Comparison of ENCODE assay signal across 12 cellular contexts in genomic region chr2:234955091-234955511, GRCh38. TPM values are rescaled to one million over a fixed set of nuclear protein-coding genes. Genes with fewer than 3 reads are reported as not detected.
A peak's percentile ranks its signal among the peaks of the same experiment; 100 is the strongest.
DNase-seq lines count a peak whose midpoint lies in the region; ATAC-seq and TF ChIP-seq lines count a peak whose summit lies in the region.
"Had no signal": no experiment of that assay in that cellular context is flagged by ENCODE, and none has a peak within 500 bp of the region (broad histone marks: within the 10 kb centered on the region; RNA-seq: fewer than 3 reads in every experiment).

No MANE protein-coding gene starts in this region.

- H3K4me1 Mint-ChIP-seq in activated CD8-positive, alpha-beta T cell treated with anti-CD3 and anti-CD28 coated beads, Interleukin-2, amount 10 ng/mL, durations not matched to agents 7 days and 5 days (ENCODE audit: low read depth), result peaks cover 2% of the 10 kb centered on the region
- peaks cover 15 to 61% of the 10 kb centered on the region in 2 donors for H3K4me1 Mint-ChIP-seq in stimulated activated naive B cell treated with anti-CD40 and anti-IgM and Interleukin-4, amounts not matched to agents 10 μg/mL and 1 μg/mL and 100 μg/mL, for 72 hours

- CTCF ChIA-PET in activated CD8-positive, alpha-beta T cell treated with anti-CD3 and anti-CD28 coated beads, Interleukin-2, amount 10 ng/mL, durations not matched to agents 7 days and 5 days (lab: Charles Lee), result no interaction called here

- ATAC-seq in lower lobe of right lung, result no peak
- ATAC-seq in activated CD8-positive, alpha-beta T cell treated with anti-CD3 and anti-CD28 coated beads, Interleukin-2, amount 10 ng/mL, durations not matched to agents 7 days and 5 days, result no peak
- no peak for ATAC-seq in stimulated activated naive B cell treated with anti-CD40 and anti-IgM and Interleukin-4, amounts not matched to agents 10 μg/mL and 1 μg/mL and 100 μg/mL, for 72 hours (replicated peaks)
- ATAC-seq: stimulated activated naive CD8-positive, alpha-beta T cell treated with anti-CD3 and anti-CD28 coated beads, Interleukin-15, Interleukin-2, amounts not matched to agents 100 U/mL and 50 U/mL, for 24 hours had no signal

- H3K9me3 Mint-ChIP-seq in activated CD8-positive, alpha-beta T cell treated with anti-CD3 and anti-CD28 coated beads, Interleukin-2, amount 10 ng/mL, durations not matched to agents 7 days and 5 days (ENCODE audit: insufficient read depth), result no peaks in the 10 kb centered on the region
- H3K9me3 Mint-ChIP-seq in stimulated activated naive B cell treated with anti-CD40 and anti-IgM and Interleukin-4, amounts not matched to agents 10 μg/mL and 1 μg/mL and 100 μg/mL, for 72 hours, result no peaks in the 10 kb centered on the region

- no peak overlapping the region for H3K27ac Mint-ChIP-seq in activated CD8-positive, alpha-beta T cell treated with anti-CD3 and anti-CD28 coated beads, Interleukin-2, amount 10 ng/mL, durations not matched to agents 7 days and 5 days
- H3K27ac Mint-ChIP-seq in stimulated activated naive B cell treated with anti-CD40 and anti-IgM and Interleukin-4, amounts not matched to agents 10 μg/mL and 1 μg/mL and 100 μg/mL, for 72 hours, result no peak overlapping the region

- POLR2A ChIA-PET in activated CD8-positive, alpha-beta T cell treated with anti-CD3 and anti-CD28 coated beads, Interleukin-2, amount 10 ng/mL, durations not matched to agents 7 days and 5 days (lab: Charles Lee), result no interaction called here

- intact Hi-C loops in lower lobe of right lung (cut with DNase I), result no loop called here

- H3K4me1 ChIP-seq in NT2/D1 (ENCODE audit: insufficient read depth, insufficient read length) (peaks cover 19% of the 10 kb centered on the region), duodenal mucosa (ENCODE audit: control insufficient read depth in 1 of 2, insufficient read depth in 2 of 2, low read length in 2 of 2) (peaks cover 48 to 59% of the 10 kb centered on the region in 2 donors), lower lobe of right lung (peaks cover 43% of the 10 kb centered on the region)

- H3K9ac ChIP-seq in NT2/D1 (ENCODE audit: insufficient read length, low read depth) (peak overlapping the region; percentile 43), duodenal mucosa (ENCODE audit: low read depth in 1 of 2, low read length in 2 of 2) (peak overlapping the region; percentile 10 to 38)

- H3K36me3 Mint-ChIP-seq in activated CD8-positive, alpha-beta T cell treated with anti-CD3 and anti-CD28 coated beads, Interleukin-2, amount 10 ng/mL, durations not matched to agents 7 days and 5 days (ENCODE audit: low read depth), result no peaks in the 10 kb centered on the region
- H3K36me3 Mint-ChIP-seq in stimulated activated naive B cell treated with anti-CD40 and anti-IgM and Interleukin-4, amounts not matched to agents 10 μg/mL and 1 μg/mL and 100 μg/mL, for 72 hours, result no peaks in the 10 kb centered on the region

- no peak for DNase-seq in NT2/D1 (ENCODE audit: low read depth, low spot score)
- DNase-seq in lower lobe of right lung, result peak; percentile 24
- DNase-seq in activated CD8-positive, alpha-beta T cell treated with anti-CD3 and anti-CD28 coated beads, Interleukin-2, amount 10 ng/mL, durations not matched to agents 7 days and 5 days, result no peak
- DNase-seq in T-helper 1 cell, result no peak
- DNase-seq in stimulated activated naive B cell treated with anti-CD40 and anti-IgM and Interleukin-4, amounts not matched to agents 10 μg/mL and 1 μg/mL and 100 μg/mL, for 72 hours, result no peak
- DNase-seq: activated naive CD4-positive, alpha-beta T cell; DMS53; NCI-H1105 treated with DMSO at 0.1 percent for 48 hours; stimulated activated CD4-positive, alpha-beta T cell treated with anti-CD3 and anti-CD28 coated beads, Interleukin-15, amount 100 ng/mL, for 24 hours; stimulated activated naive CD8-positive, alpha-beta T cell treated with anti-CD3 and anti-CD28 coated beads, Interleukin-15, Interleukin-2, amounts not matched to agents 100 U/mL and 50 U/mL, for 24 hours had no signal

- peaks cover 41% of the 10 kb centered on the region for H3K27me3 Mint-ChIP-seq in activated CD8-positive, alpha-beta T cell treated with anti-CD3 and anti-CD28 coated beads, Interleukin-2, amount 10 ng/mL, durations not matched to agents 7 days and 5 days (ENCODE audit: low read depth)
- peaks cover 28 to 35% of the 10 kb centered on the region in 2 donors for H3K27me3 Mint-ChIP-seq in stimulated activated naive B cell treated with anti-CD40 and anti-IgM and Interleukin-4, amounts not matched to agents 10 μg/mL and 1 μg/mL and 100 μg/mL, for 72 hours

- H3K36me3 ChIP-seq in NT2/D1 (ENCODE audit: insufficient read depth, insufficient read length, low read length) (peaks cover 66% of the 10 kb centered on the region), duodenal mucosa (ENCODE audit: control insufficient read depth in 1 of 2, insufficient read depth in 2 of 2, low read length in 2 of 2) (no peaks in the 10 kb centered on the region), lower lobe of right lung (no peaks in the 10 kb centered on the region)

- H3K27me3 ChIP-seq in NT2/D1 (ENCODE audit: insufficient read depth, insufficient read length) (peaks cover 3% of the 10 kb centered on the region), duodenal mucosa (ENCODE audit: control insufficient read depth in 1 of 2, insufficient read depth in 2 of 2, low read length in 2 of 2) (peaks cover 9% of the 10 kb centered on the region in 2 donors), lower lobe of right lung (ENCODE audit: low read depth) (peaks cover 6% of the 10 kb centered on the region)

- H3K4me3 ChIP-seq in NT2/D1 (ENCODE audit: insufficient read length, low read depth) (no peak overlapping the region), duodenal mucosa (ENCODE audit: low read depth in 1 of 2, low read length in 2 of 2) (peak overlapping the region; percentile 26 to 80), lower lobe of right lung (peak overlapping the region; percentile 74)

- no peak for TF ChIP-seq CTCF in lower lobe of right lung (IDR thresholded peaks at IDR 0.05)

- H3K27ac ChIP-seq in duodenal mucosa (ENCODE audit: low read depth, low read length) (no peak overlapping the region), lower lobe of right lung (peak overlapping the region; percentile 83), temporal lobe (ENCODE audit: low read depth, low read length) (peak overlapping the region; percentile 89)

- H3K9me3 ChIP-seq in NT2/D1 (ENCODE audit: insufficient read depth, low read length) (no peaks in the 10 kb centered on the region), duodenal mucosa (ENCODE audit: control insufficient read depth in 1 of 2, low read length in 2 of 2) (no peaks in the 10 kb centered on the region), lower lobe of right lung (no peaks in the 10 kb centered on the region)

- no peak overlapping the region for H3K4me3 Mint-ChIP-seq in activated CD8-positive, alpha-beta T cell treated with anti-CD3 and anti-CD28 coated beads, Interleukin-2, amount 10 ng/mL, durations not matched to agents 7 days and 5 days
- no peak overlapping the region for H3K4me3 Mint-ChIP-seq in stimulated activated naive B cell treated with anti-CD40 and anti-IgM and Interleukin-4, amounts not matched to agents 10 μg/mL and 1 μg/mL and 100 μg/mL, for 72 hours

RNA-seq across cellular contexts. Expression of gene SH3BP4, which starts 3.3 kb away (rescaled TPM):
- total RNA-seq in lower lobe of right lung, result 36.8 TPM
- 8.4 TPM for total RNA-seq in temporal lobe
- not detected for total RNA-seq in activated CD8-positive, alpha-beta T cell treated with anti-CD3 and anti-CD28 coated beads, Interleukin-2, amount 10 ng/mL, durations not matched to agents 7 days and 5 days
